In the genomic region with DNA sequence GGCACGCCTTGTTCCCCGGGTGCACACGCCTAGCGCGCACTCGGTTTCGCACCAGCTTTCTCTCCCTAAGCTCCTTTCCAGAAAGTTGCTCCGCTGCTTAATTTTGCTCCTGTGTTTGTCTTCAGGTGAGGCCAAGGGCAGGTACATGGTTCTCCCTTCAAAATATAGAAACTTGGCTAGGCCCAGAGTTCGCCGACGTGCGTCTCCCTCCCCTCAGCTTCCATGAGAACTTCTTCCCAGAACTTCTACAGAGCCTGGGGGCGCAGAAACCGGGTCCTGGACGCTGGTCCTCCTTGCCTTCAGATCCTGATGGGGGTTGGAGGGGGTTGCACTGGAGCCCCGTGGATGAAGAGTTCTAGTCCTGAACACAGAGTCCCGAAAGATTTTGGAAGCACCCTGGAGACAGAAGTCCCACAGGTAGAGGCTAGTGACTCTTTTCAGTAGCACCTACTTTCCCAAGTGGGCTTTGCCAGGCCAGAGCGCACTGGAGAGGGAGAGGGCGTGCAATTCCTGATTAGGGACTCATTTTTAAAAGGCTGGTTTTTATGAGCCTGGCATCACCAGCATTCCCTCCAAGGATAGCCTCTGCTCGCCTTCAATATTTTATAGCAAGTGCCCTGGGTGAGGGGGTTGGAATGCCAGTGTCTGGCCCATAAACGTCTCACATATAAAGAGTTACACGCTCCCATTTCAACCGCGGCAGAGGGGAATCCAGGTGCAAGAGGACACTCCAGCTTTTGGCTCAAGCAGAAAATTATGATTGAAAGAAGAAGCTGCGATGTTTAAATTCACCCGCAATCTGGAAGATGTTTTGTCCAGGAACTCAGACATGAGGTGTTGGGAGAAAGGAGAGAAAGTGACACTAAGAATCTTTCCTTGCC, we compare ENCODE assay signal across 15 cellular contexts.
"Had no signal": no experiment of that assay in that cellular context is flagged by ENCODE, and none has a peak within 500 bp of the region (broad histone marks: within the 10 kb centered on the region; RNA-seq: fewer than 3 reads in every experiment).

No MANE protein-coding gene starts in this region.

- H3K9me3 ChIP-seq: esophagus squamous epithelium, lower lobe of right lung, suprapubic skin had no signal

- DNase-seq: activated CD4-positive, alpha-beta T cell treated with anti-CD3 and anti-CD28 coated beads, Interleukin-2, amount 50 U/mL, for 1 hour; activated effector memory CD4-positive, alpha-beta T cell treated with Interleukin-2 at 50 U/mL for 16 hours; activated naive CD4-positive, alpha-beta T cell treated with anti-CD3 and anti-CD28 coated beads, Interleukin-2, amount 50 U/mL, for 16 hours; esophagus squamous epithelium; foreskin fibroblast; hypothalamus; immature natural killer cell; left cardiac atrium; lower lobe of right lung; midbrain; ovary; trophoblast cell had no signal

- H3K27ac Mint-ChIP-seq: immature natural killer cell; stimulated activated naive CD8-positive, alpha-beta T cell treated with anti-CD3 and anti-CD28 coated beads, Interleukin-15, Interleukin-2, amounts not matched to agents 100 ng/mL and 50 ng/mL, for 24 hours had no signal

- H3K4me3 ChIP-seq: esophagus squamous epithelium, lower lobe of right lung, ovary, suprapubic skin had no signal

- H3K36me3 ChIP-seq: esophagus squamous epithelium, lower lobe of right lung, ovary, suprapubic skin had no signal

- H3K9me3 Mint-ChIP-seq: stimulated activated naive CD8-positive, alpha-beta T cell treated with anti-CD3 and anti-CD28 coated beads, Interleukin-15, Interleukin-2, amounts not matched to agents 100 ng/mL and 50 ng/mL, for 24 hours had no signal

- ATAC-seq: left cardiac atrium, lower lobe of right lung, sciatic nerve had no signal

- H3K4me3 Mint-ChIP-seq: immature natural killer cell; stimulated activated naive CD8-positive, alpha-beta T cell treated with anti-CD3 and anti-CD28 coated beads, Interleukin-15, Interleukin-2, amounts not matched to agents 100 ng/mL and 50 ng/mL, for 24 hours had no signal

- H3K27ac ChIP-seq: esophagus squamous epithelium, lower lobe of right lung, ovary, suprapubic skin had no signal
